ENCODE assay signal across 1 cellular context in the genomic region with DNA sequence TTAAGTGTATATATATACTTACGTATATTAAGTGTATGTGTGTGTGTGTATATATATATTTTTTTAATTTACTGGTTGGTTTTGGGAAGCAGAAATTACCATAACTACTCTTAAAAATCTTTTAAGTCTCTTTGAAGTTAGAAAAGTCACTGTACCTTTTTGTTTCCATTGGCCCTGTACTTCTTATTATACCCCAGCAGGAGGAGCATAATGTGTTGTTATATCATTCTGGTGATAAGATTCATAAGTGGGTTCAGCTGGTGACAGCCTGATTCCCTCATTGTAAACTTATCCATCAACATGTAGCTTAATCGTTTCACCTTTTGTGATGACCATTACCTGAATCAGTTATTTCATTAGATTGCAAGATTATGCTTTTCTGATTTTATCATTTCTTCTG.
TF ChIP-seq lines count a peak whose summit lies in the region.

No MANE protein-coding gene starts in this region.

TF ChIP-seq in HCT116, 20 proteins besides CTCF, POLR2A, EP300 and RAD21 (continued from another document):
- TF ChIP-seq ZBTB33 (IDR thresholded peaks at IDR 0.05; ENCODE audit: extremely low read depth, insufficient replicate concordance, low read length) (no peak), SP1 (IDR thresholded peaks at IDR 0.05; ENCODE audit: low read depth) (no peak), ELF1 (IDR thresholded peaks at IDR 0.05; ENCODE audit: borderline replicate concordance, low read depth) (no peak)
